ENCODE assay signal across 12 cellular contexts in the genomic region with DNA sequence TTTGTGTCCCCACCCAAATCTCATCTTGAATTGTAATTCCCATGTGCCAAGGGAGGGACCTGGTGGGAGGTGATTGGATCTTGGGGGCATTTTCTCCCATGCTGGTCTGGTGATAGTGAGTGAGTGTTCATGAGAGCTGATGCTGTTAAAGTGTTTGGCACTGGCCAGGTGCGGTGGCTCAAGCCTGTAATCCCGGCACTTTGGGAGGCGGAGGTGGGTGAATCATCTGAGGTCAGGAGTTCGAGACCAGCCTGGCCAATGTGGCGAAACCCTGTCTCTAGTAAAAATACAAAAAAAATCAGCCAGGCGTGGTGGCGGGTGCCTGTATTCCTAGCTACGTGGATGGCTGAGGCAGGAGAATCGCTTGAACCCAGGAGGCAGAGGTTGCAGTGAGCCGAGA. TPM values are rescaled to one million over a fixed set of nuclear protein-coding genes. Genes with fewer than 3 reads are reported as not detected.
"Had no signal": no experiment of that assay in that cellular context is flagged by ENCODE, and none has a peak within 500 bp of the region (broad histone marks: within the 10 kb centered on the region; RNA-seq: fewer than 3 reads in every experiment).

No MANE protein-coding gene starts in this region.

RNA-seq across cellular contexts. Expression of gene EYA2, which starts 37.8 kb away (rescaled TPM):
- total RNA-seq: activated CD4-positive, alpha-beta memory T cell treated with anti-CD3 and anti-CD28 coated beads for 36 hours; activated CD4-positive, alpha-beta T cell treated with anti-CD3 and anti-CD28 coated beads for 36 hours; activated CD4-positive, alpha-beta T cell treated with anti-CD3 and anti-CD28 coated beads, Interleukin-2, amount 10 ng/mL, durations not matched to agents 24 days and 14 days; activated CD8-positive, alpha-beta memory T cell treated with anti-CD3 and anti-CD28 coated beads for 36 hours; activated CD8-positive, alpha-beta memory T cell treated with anti-CD3 and anti-CD28 coated beads, Interleukin-2, amount 10 ng/mL, durations not matched to agents 7 days and 5 days; activated CD8-positive, alpha-beta T cell treated with anti-CD3 and anti-CD28 coated beads, Interleukin-2, amount 10 ng/mL, durations not matched to agents 7 days and 5 days; activated naive CD4-positive, alpha-beta T cell treated with anti-CD3 and anti-CD28 coated beads for 36 hours; activated naive CD8-positive, alpha-beta T cell treated with anti-CD3 and anti-CD28 coated beads for 36 hours; activated T-helper 1 cell treated with anti-CD3 and anti-CD28 coated beads, Interleukin-12 subunit alpha, Interleukin-12 subunit beta, Interleukin-2, Interleukin-4 antibody, amounts not matched to agents 30 ng/mL and 10 ng/mL and 1 ng/mL, durations not matched to agents 14 hours and 24 hours and 36 hours; activated T-helper 2 cell treated with anti-CD3 and anti-CD28 coated beads, Interferon-gamma antibody, Interleukin-2, Interleukin-4, amounts not matched to agents 10 μg/mL and 5 μg/mL and 100 μg/mL, durations not matched to agents 14 hours and 24 hours and 36 hours; dermis blood vessel endothelial cell; glomerular endothelial cell had no signal
